Comparison of ENCODE assay signal across 1 cellular context in the genomic region with DNA sequence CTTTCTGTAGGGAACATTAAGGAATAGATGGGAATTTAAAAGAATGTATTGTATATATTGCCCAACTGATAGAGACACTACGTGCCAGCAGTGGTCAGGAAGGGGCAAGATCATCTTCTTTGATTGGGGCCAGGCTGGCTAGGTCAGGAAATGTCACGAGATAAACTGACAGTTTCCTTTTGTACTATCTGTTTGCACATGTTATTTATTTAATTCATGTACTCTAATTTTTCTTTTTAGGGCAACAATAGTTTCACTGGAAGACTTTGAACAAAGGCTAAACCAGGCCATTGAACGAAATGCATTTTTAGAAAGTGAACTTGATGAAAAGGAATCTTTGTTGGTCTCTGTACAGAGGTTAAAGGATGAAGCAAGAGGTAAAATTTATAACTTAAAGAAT.
TF ChIP-seq lines count a peak whose summit lies in the region.

No MANE protein-coding gene starts in this region.

TF ChIP-seq in HepG2, 621 proteins besides CTCF, POLR2A, EP300 and RAD21 (continued from another document and continues in another):
- TF ChIP-seq, protein P1, sequence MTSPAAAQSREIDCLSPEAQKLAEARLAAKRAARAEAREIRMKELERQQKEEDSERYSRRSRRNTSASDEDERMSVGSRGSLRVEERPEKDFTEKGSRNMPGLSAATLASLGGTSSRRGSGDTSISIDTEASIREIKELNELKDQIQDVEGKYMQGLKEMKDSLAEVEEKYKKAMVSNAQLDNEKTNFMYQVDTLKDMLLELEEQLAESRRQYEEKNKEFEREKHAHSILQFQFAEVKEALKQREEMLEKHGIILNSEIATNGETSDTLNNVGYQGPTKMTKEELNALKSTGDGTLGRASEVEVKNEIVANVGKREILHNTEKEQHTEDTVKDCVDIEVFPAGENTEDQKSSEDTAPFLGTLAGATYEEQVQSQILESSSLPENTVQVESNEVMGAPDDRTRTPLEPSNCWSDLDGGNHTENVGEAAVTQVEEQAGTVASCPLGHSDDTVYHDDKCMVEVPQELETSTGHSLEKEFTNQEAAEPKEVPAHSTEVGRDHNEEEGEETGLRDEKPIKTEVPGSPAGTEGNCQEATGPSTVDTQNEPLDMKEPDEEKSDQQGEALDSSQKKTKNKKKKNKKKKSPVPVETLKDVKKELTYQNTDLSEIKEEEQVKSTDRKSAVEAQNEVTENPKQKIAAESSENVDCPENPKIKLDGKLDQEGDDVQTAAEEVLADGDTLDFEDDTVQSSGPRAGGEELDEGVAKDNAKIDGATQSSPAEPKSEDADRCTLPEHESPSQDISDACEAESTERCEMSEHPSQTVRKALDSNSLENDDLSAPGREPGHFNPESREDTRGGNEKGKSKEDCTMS (CRISPR knock-in tag; conservative IDR thresholded peaks at IDR 0.05): no peak
- TF ChIP-seq ZNF407 (CRISPR knock-in tag; IDR thresholded peaks at IDR 0.05; ENCODE audit: not compliant biosample characterization) (no peak), ZBTB38 (CRISPR knock-in tag; IDR thresholded peaks at IDR 0.05) (no peak), SRSF1 (optimal IDR thresholded peaks at IDR 0.05; ENCODE audit: low read depth, low read length) (no peak), FOXK1 (CRISPR knock-in tag; IDR thresholded peaks at IDR 0.05; ENCODE audit: borderline replicate concordance, low read depth) (no peak), ZNF644 (CRISPR knock-in tag; IDR thresholded peaks at IDR 0.05; ENCODE audit: low read depth) (no peak), TCF7 (IDR thresholded peaks at IDR 0.05; ENCODE audit: low read depth) (peak; percentile 86), ZNF367 (CRISPR knock-in tag; IDR thresholded peaks at IDR 0.05; ENCODE audit: borderline replicate concordance) (no peak), TFE3 (CRISPR knock-in tag; IDR thresholded peaks at IDR 0.05) (peak; percentile 82), ZBTB7B (CRISPR knock-in tag; IDR thresholded peaks at IDR 0.05) (no peak), RARA (CRISPR knock-in tag; IDR thresholded peaks at IDR 0.05) (peak; percentile 62), TEAD2 (CRISPR knock-in tag; IDR thresholded peaks at IDR 0.05) (no peak), MAFK (conservative IDR thresholded peaks at IDR 0.05 in 1 of 2, IDR thresholded peaks at IDR 0.05 in 1 of 2; ENCODE audit: low read length in 2 of 2) (no peak), PATZ1 (CRISPR knock-in tag; IDR thresholded peaks at IDR 0.05) (peak; percentile 48), PAF1 (CRISPR knock-in tag; IDR thresholded peaks at IDR 0.05) (no peak), ZNF850 (CRISPR knock-in tag; conservative IDR thresholded peaks at IDR 0.05) (no peak), SMARCE1 (IDR thresholded peaks at IDR 0.05; ENCODE audit: borderline replicate concordance) (no peak), ZNF260 (CRISPR knock-in tag; IDR thresholded peaks at IDR 0.05; ENCODE audit: borderline replicate concordance, low read depth) (no peak), NR2F1 (CRISPR knock-in tag; IDR thresholded peaks at IDR 0.05) (peak in 1 of 2 experiments; percentile 34; a peak in 1 of 4 replicates), ZNF660 (CRISPR knock-in tag; IDR thresholded peaks at IDR 0.05; ENCODE audit: borderline replicate concordance, low read depth) (no peak), ZNF75D (CRISPR knock-in tag; IDR thresholded peaks at IDR 0.05; ENCODE audit: borderline replicate concordance) (no peak), TGIF2 (CRISPR knock-in tag; IDR thresholded peaks at IDR 0.05) (no peak), E2F1 (CRISPR knock-in tag; IDR thresholded peaks at IDR 0.05) (no peak), ZNF546 (CRISPR knock-in tag; conservative IDR thresholded peaks at IDR 0.05) (no peak), ZNF354B (CRISPR knock-in tag; IDR thresholded peaks at IDR 0.05) (no peak), KLF16 (CRISPR knock-in tag; IDR thresholded peaks at IDR 0.05) (no peak), ZUFSP (CRISPR knock-in tag; IDR thresholded peaks at IDR 0.05; ENCODE audit: borderline replicate concordance) (no peak), MXD4 (CRISPR knock-in tag; IDR thresholded peaks at IDR 0.05) (no peak), THAP7 (CRISPR knock-in tag; IDR thresholded peaks at IDR 0.05) (no peak)
- TF ChIP-seq, protein P2, sequence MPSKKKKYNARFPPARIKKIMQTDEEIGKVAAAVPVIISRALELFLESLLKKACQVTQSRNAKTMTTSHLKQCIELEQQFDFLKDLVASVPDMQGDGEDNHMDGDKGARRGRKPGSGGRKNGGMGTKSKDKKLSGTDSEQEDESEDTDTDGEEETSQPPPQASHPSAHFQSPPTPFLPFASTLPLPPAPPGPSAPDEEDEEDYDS (CRISPR knock-in tag; IDR thresholded peaks at IDR 0.05): no peak
- TF ChIP-seq, protein P3, sequence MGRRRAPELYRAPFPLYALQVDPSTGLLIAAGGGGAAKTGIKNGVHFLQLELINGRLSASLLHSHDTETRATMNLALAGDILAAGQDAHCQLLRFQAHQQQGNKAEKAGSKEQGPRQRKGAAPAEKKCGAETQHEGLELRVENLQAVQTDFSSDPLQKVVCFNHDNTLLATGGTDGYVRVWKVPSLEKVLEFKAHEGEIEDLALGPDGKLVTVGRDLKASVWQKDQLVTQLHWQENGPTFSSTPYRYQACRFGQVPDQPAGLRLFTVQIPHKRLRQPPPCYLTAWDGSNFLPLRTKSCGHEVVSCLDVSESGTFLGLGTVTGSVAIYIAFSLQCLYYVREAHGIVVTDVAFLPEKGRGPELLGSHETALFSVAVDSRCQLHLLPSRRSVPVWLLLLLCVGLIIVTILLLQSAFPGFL (CRISPR knock-in tag; IDR thresholded peaks at IDR 0.05): no peak
- TF ChIP-seq, protein P4, sequence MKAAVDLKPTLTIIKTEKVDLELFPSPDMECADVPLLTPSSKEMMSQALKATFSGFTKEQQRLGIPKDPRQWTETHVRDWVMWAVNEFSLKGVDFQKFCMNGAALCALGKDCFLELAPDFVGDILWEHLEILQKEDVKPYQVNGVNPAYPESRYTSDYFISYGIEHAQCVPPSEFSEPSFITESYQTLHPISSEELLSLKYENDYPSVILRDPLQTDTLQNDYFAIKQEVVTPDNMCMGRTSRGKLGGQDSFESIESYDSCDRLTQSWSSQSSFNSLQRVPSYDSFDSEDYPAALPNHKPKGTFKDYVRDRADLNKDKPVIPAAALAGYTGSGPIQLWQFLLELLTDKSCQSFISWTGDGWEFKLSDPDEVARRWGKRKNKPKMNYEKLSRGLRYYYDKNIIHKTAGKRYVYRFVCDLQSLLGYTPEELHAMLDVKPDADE (CRISPR knock-in tag; IDR thresholded peaks at IDR 0.05): no peak
- TF ChIP-seq, protein P5, sequence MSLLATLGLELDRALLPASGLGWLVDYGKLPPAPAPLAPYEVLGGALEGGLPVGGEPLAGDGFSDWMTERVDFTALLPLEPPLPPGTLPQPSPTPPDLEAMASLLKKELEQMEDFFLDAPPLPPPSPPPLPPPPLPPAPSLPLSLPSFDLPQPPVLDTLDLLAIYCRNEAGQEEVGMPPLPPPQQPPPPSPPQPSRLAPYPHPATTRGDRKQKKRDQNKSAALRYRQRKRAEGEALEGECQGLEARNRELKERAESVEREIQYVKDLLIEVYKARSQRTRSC (CRISPR knock-in tag; IDR thresholded peaks at IDR 0.05; ENCODE audit: low read depth): no peak
